ENCODE assay signal across 8 cellular contexts in the genomic region with DNA sequence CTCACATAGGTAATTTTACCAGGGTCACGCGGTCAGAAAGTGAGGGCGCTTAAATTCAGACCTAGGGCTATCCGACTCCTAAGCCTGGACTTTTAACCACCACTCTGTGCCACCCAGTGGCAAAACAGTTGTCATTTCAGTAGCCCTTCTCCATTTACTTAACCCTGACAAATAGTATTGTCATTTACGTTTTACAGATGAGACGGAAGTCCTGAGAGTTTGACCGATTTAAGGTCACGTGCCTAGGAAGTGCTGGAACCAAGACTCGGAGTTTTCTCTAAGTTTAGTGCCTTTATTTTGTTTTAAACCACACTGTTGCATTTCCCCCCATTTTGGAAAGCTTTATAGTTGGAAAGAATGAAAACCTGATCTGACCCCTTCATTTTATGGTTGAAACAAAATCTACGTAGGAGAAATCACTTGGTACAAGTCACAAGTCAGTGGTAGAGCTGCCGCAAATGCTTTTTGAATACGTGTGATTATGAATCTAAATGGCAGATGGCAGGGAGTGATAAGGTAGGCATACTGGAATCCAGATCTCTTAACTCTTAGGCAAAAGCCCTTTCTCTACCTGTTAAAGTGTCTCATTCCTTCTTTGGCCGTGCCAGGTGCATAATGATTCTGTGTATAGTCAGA. TPM values are rescaled to one million over a fixed set of nuclear protein-coding genes. Genes with fewer than 3 reads are reported as not detected.
A peak's percentile ranks its signal among the peaks of the same experiment; 100 is the strongest.
DNase-seq lines count a peak whose midpoint lies in the region; ATAC-seq and TF ChIP-seq lines count a peak whose summit lies in the region.

No MANE protein-coding gene starts in this region.

- ATAC-seq in GM19328 (IDR thresholded peaks at IDR 0.05; ENCODE audit: unreplicated experiment) (peak; percentile 28), HG03280 (IDR thresholded peaks at IDR 0.05; ENCODE audit: unreplicated experiment) (peak; percentile 30)

- DNase-seq in COLO829 (ENCODE audit: low spot score) = peak; percentile 24
- peak; percentile 41 for DNase-seq in RPMI7951 (ENCODE audit: low read depth)
- peak; percentile 36 for DNase-seq in colonic mucosa
- DNase-seq in lower leg skin (ENCODE audit: low spot score in 2 of 2) = no peak
- no peak for DNase-seq in KBM-7

- no peak for TF ChIP-seq POLR2A in lower leg skin (IDR thresholded peaks at IDR 0.05)

- TF ChIP-seq CTCF in colonic mucosa (IDR thresholded peaks at IDR 0.05) = no peak
- no peak for TF ChIP-seq CTCF in lower leg skin (IDR thresholded peaks at IDR 0.05)

- in situ Hi-C loops in KBM-7 (cut with MboI; ENCODE audit: low pct_unique_long_range_greater_than_20kb, low sequenced_read_pairs) = no loop called here

- H3K4me3 ChIP-seq in colonic mucosa (peak overlapping the region; percentile 66), lower leg skin (ENCODE audit: low read depth, poor library complexity, severe bottlenecking) (peak overlapping the region; percentile 61), thymus (ENCODE audit: low read length) (peak overlapping the region; percentile 95)

- H3K36me3 ChIP-seq in colonic mucosa (peaks cover 5% of the 10 kb centered on the region), thymus (ENCODE audit: control insufficient read depth, insufficient read depth) (peaks cover 15% of the 10 kb centered on the region)

- peak overlapping the region; percentile 88 to 96 for H3K9ac ChIP-seq in colonic mucosa (ENCODE audit: low read depth in 2 of 2, low read length in 2 of 2)

- H3K27ac ChIP-seq in colonic mucosa (peak overlapping the region; percentile 82), thymus (ENCODE audit: low read depth) (no peak overlapping the region)

- no peaks in the 10 kb centered on the region for H3K9me3 ChIP-seq in colonic mucosa
- H3K9me3 ChIP-seq in thymus (ENCODE audit: control insufficient read depth) = no peaks in the 10 kb centered on the region

- no peaks in the 10 kb centered on the region for H3K4me1 ChIP-seq in colonic mucosa
- H3K4me1 ChIP-seq in thymus (ENCODE audit: control insufficient read depth, insufficient read depth, low read length) = peaks cover 14% of the 10 kb centered on the region

- no peaks in the 10 kb centered on the region for H3K27me3 ChIP-seq in colonic mucosa
- no peaks in the 10 kb centered on the region for H3K27me3 ChIP-seq in thymus (ENCODE audit: control insufficient read depth, insufficient read depth)

- intact Hi-C loops in colonic mucosa (cut with DNase I) (no loop called here), lower leg skin (cut with DNase I; ENCODE audit: low total_unique reads) (no loop called here)

- 8 to 9% methylated on average over 13 of the region's 13 CpGs for WGBS in lower leg skin, 2 donors
- WGBS in thymus = 9% methylated on average over 13 of the region's 13 CpGs

RNA-seq across cellular contexts. Expression of a gene that starts 0.7 kb away (rescaled TPM):
- 23.4 and 28.6 TPM in 2 replicates for total RNA-seq in RPMI7951 (2014; rRNA removed; shearing (Covaris generic))
- total RNA-seq in colonic mucosa = 10 to 100 TPM; 53.3 to 70.8 TPM
- total RNA-seq in lower leg skin = 10 to 100 TPM; 30.8 to 56.3 (median 39.9) TPM
- polyA plus RNA-seq in thymus = 27.0 TPM

RNA-seq across cellular contexts. Expression of a gene that starts 0.7 kb away (rescaled TPM):
- total RNA-seq in RPMI7951 (2014; rRNA removed; shearing (Covaris generic)) = 10.2 and 12.5 TPM in 2 replicates
- total RNA-seq in colonic mucosa (10 to 100 TPM; 21.5 TPM), lower leg skin (10 to 100 TPM; 10.3 to 11.8 (median 11.1) TPM)
- polyA plus RNA-seq in thymus = 10.6 TPM

RNA-seq across cellular contexts. Expression of a gene that starts 36.6 kb away (rescaled TPM):
- under 0.01 and 0.12 TPM in 2 replicates for total RNA-seq in RPMI7951 (2014; rRNA removed; shearing (Covaris generic))
- 1 to 10 TPM; 1.1 to 1.2 TPM for total RNA-seq in colonic mucosa
- 1 to 10 TPM; 2.7 to 6.5 (median 4.4) TPM for total RNA-seq in lower leg skin
- 1.1 TPM for polyA plus RNA-seq in thymus

Comparison
In these comparisons a context has a peak if more than half of its experiments do, and no peak if none do; other contexts are left out.
1. DNase-seq: peak in COLO829 (single experiment), RPMI7951 (single experiment) and colonic mucosa (single experiment); none in lower leg skin (0 of 2) and KBM-7 (single experiment).
2. Peak in every context shown above with its lines, with median percentiles within 50 percentile points of each other: H3K4me3 ChIP-seq.